Comparison of ENCODE assay signal across 8 cellular contexts in genomic region chr10:129466703-129467345, GRCh38. TPM values are rescaled to one million over a fixed set of nuclear protein-coding genes. Genes with fewer than 3 reads are reported as not detected.
DNase-seq lines count a peak whose midpoint lies in the region; ATAC-seq, FAIRE-seq and TF ChIP-seq lines count a peak whose summit lies in the region.

TSS of gene MGMT (plus strand) at chr10:129467241.

- no peaks in the 10 kb centered on the region for H3K27me3 Mint-ChIP-seq in activated CD8-positive, alpha-beta T cell treated with anti-CD3 and anti-CD28 coated beads for 36 hours

- FAIRE-seq in GM12892 (lab: Jason Lieb, UNC) = no peak

- peaks cover 22% of the 10 kb centered on the region for H3K4me1 Mint-ChIP-seq in activated CD8-positive, alpha-beta T cell treated with anti-CD3 and anti-CD28 coated beads for 36 hours (ENCODE audit: low read depth)

- peak within 1 kb of the TSS; percentile 64 to 78 for H3K9ac ChIP-seq in duodenal mucosa (ENCODE audit: low read depth in 1 of 2, low read length in 2 of 2)

- H3K27me3 ChIP-seq in duodenal mucosa (ENCODE audit: control insufficient read depth in 1 of 2, insufficient read depth in 2 of 2, low read length in 2 of 2) (peaks cover 0 to 3% of the 10 kb centered on the region in 2 donors), lower lobe of right lung (ENCODE audit: low read depth) (no peaks in the 10 kb centered on the region)

- H3K36me3 Mint-ChIP-seq in activated CD8-positive, alpha-beta T cell treated with anti-CD3 and anti-CD28 coated beads for 36 hours (ENCODE audit: low read depth) = peaks cover 16% of the 10 kb centered on the region

- peak; percentile 87 for DNase-seq in GM12892 (ENCODE audit: insufficient read length)
- peak; percentile 8 for DNase-seq in NCI-H1436 treated with DMSO at 0.1 percent for 48 hours (lab: John Stamatoyannopoulos, UW)
- peak; percentile 99 for DNase-seq in activated CD8-positive, alpha-beta T cell treated with anti-CD3 and anti-CD28 coated beads for 36 hours
- DNase-seq in lower lobe of right lung = peak; percentile 97
- DNase-seq in stimulated activated CD4-positive, alpha-beta T cell treated with anti-CD3 and anti-CD28 coated beads, Interleukin-4, amount 100 ng/mL, for 48 hours (ENCODE audit: low read depth in 2 of 2) = peak; percentile 98 to 99
- DNase-seq in NCI-H1105 (lab: John Stamatoyannopoulos, UW) = no peak

- H3K9me3 ChIP-seq in duodenal mucosa (ENCODE audit: control insufficient read depth in 1 of 2, low read length in 2 of 2) (no peaks in the 10 kb centered on the region), lower lobe of right lung (no peaks in the 10 kb centered on the region)

- ATAC-seq in HG02588 (IDR thresholded peaks at IDR 0.05; ENCODE audit: unreplicated experiment) (peak; percentile 92), lower lobe of right lung (peak; percentile 99)
- peak; percentile 99 for ATAC-seq in activated CD8-positive, alpha-beta T cell treated with anti-CD3 and anti-CD28 coated beads for 36 hours

- peaks cover 6 to 19% of the 10 kb centered on the region in 2 donors for H3K4me1 ChIP-seq in duodenal mucosa (ENCODE audit: control insufficient read depth in 1 of 2, insufficient read depth in 2 of 2, low read length in 2 of 2)
- peaks cover 12% of the 10 kb centered on the region for H3K4me1 ChIP-seq in lower lobe of right lung

- POLR2A ChIA-PET in activated CD8-positive, alpha-beta T cell treated with anti-CD3 and anti-CD28 coated beads for 36 hours (lab: Charles Lee) = interaction anchor here (0.6 to 1.7 kb wide), 2 partner anchors 9 to 54 kb away, joined by 3 to 5 read pairs; no protein-coding TSS in a partner anchor

- no peak for TF ChIP-seq CTCF in activated CD8-positive, alpha-beta T cell treated with anti-CD3 and anti-CD28 coated beads for 36 hours (IDR thresholded peaks at IDR 0.05)
- TF ChIP-seq CTCF in lower lobe of right lung (IDR thresholded peaks at IDR 0.05) = no peak

- H3K9me3 Mint-ChIP-seq in activated CD8-positive, alpha-beta T cell treated with anti-CD3 and anti-CD28 coated beads for 36 hours = no peaks in the 10 kb centered on the region

- H3K4me3 ChIP-seq in duodenal mucosa (ENCODE audit: low read depth in 1 of 2, low read length in 2 of 2) = peak within 1 kb of the TSS; percentile 82 to 85
- peak within 1 kb of the TSS; percentile 83 for H3K4me3 ChIP-seq in lower lobe of right lung

- peak; percentile 86 for TF ChIP-seq POLR2A in GM12892 (IDR thresholded peaks at IDR 0.05; ENCODE audit: low read depth, low read length)

- CTCF ChIA-PET in activated CD8-positive, alpha-beta T cell treated with anti-CD3 and anti-CD28 coated beads for 36 hours (lab: Charles Lee) = no interaction called here

- H3K36me3 ChIP-seq in duodenal mucosa (ENCODE audit: control insufficient read depth in 1 of 2, insufficient read depth in 2 of 2, low read length in 2 of 2) = no peaks in the 10 kb centered on the region
- no peaks in the 10 kb centered on the region for H3K36me3 ChIP-seq in lower lobe of right lung

- peak within 1 kb of the TSS; percentile 83 for H3K27ac Mint-ChIP-seq in activated CD8-positive, alpha-beta T cell treated with anti-CD3 and anti-CD28 coated beads for 36 hours

- peak within 1 kb of the TSS; percentile 78 for H3K4me3 Mint-ChIP-seq in activated CD8-positive, alpha-beta T cell treated with anti-CD3 and anti-CD28 coated beads for 36 hours

- intact Hi-C loops in activated CD8-positive, alpha-beta T cell treated with anti-CD3 and anti-CD28 coated beads for 36 hours (cut with micrococcal nuclease) = no loop called here
- intact Hi-C loops in lower lobe of right lung (cut with DNase I) = no loop called here

- H3K27ac ChIP-seq in duodenal mucosa (ENCODE audit: low read depth, low read length) (peak within 1 kb of the TSS; percentile 78), lower lobe of right lung (peak within 1 kb of the TSS; percentile 84)

RNA-seq across cellular contexts. Expression of gene MGMT, which starts in this region (rescaled TPM):
- polyA plus RNA-seq in GM12892 (2012; ENCODE audit: missing spikeins) = 13.2 TPM
- total RNA-seq in activated CD8-positive, alpha-beta T cell treated with anti-CD3 and anti-CD28 coated beads for 36 hours = 10 to 100 TPM; 16.2 to 17.0 TPM
- total RNA-seq in lower lobe of right lung = 19.9 TPM
